8 cellular contexts compared by ENCODE assay signal in genomic region chr6:144653885-144654505, GRCh38.
A peak's percentile ranks its signal among the peaks of the same experiment; 100 is the strongest.
DNase-seq lines count a peak whose midpoint lies in the region; ATAC-seq and TF ChIP-seq lines count a peak whose summit lies in the region.

No MANE protein-coding gene starts in this region.

- peak; percentile 89 for ATAC-seq in GM18519 (IDR thresholded peaks at IDR 0.05; ENCODE audit: low FRiP score, unreplicated experiment)
- ATAC-seq in GM21528 (IDR thresholded peaks at IDR 0.05; ENCODE audit: low FRiP score, unreplicated experiment) = peak; percentile 80
- ATAC-seq in HG03460 (IDR thresholded peaks at IDR 0.05; ENCODE audit: unreplicated experiment) = peak; percentile 91
- ATAC-seq in mucosa of descending colon = peak; percentile 49

- H3K9me3 ChIP-seq in mucosa of descending colon = no peaks in the 10 kb centered on the region

- DNase-seq in mucosa of descending colon (peak in 1 of 3 donors; percentile 13), NCI-H1105 treated with DMSO at 0.1 percent for 48 hours (lab: John Stamatoyannopoulos, UW) (no peak), NCI-H1417 treated with DMSO at 0.1 percent for 48 hours (lab: John Stamatoyannopoulos, UW) (no peak), iPS-NIHi11 (ENCODE audit: low spot score) (no peak)
- no peak for DNase-seq in effector CD8-positive, alpha-beta T cell (lab: John Stamatoyannopoulos, UW)

- no peak for TF ChIP-seq CTCF in mucosa of descending colon (IDR thresholded peaks at IDR 0.05)

- peaks cover 9% of the 10 kb centered on the region for H3K4me1 ChIP-seq in mucosa of descending colon (ENCODE audit: low read depth)

- no peaks in the 10 kb centered on the region for H3K36me3 ChIP-seq in mucosa of descending colon (ENCODE audit: low read depth)

- intact Hi-C loops in mucosa of descending colon (cut with DNase I, micrococcal nuclease) = no loop called here

- H3K4me3 ChIP-seq in mucosa of descending colon = no peak overlapping the region
